15 cellular contexts compared by ENCODE assay signal in the genomic region with DNA sequence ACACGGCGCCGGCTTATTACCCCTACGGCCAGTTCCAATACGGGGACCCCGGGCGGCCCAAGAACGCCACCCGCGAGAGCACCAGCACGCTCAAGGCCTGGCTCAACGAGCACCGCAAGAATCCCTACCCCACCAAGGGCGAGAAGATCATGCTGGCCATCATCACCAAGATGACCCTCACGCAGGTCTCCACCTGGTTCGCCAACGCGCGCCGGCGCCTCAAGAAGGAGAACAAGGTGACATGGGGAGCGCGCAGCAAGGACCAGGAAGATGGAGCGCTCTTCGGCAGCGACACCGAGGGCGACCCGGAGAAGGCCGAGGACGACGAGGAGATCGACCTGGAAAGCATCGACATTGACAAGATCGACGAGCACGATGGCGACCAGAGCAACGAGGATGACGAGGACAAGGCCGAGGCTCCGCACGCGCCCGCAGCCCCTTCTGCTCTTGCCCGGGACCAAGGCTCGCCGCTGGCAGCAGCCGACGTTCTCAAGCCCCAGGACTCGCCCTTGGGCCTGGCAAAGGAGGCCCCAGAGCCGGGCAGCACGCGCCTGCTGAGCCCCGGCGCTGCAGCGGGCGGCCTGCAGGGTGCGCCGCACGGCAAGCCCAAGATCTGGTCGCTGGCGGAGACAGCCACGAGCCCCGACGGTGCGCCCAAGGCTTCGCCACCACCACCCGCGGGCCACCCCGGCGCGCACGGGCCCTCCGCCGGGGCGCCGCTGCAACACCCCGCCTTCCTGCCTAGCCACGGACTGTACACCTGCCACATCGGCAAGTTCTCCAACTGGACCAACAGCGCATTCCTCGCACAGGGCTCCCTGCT. TPM values are rescaled to one million over a fixed set of nuclear protein-coding genes. Genes with fewer than 3 reads are reported as not detected.
DNase-seq lines count a peak whose midpoint lies in the region; ATAC-seq and TF ChIP-seq lines count a peak whose summit lies in the region.
"Had no signal": no experiment of that assay in that cellular context is flagged by ENCODE, and none has a peak within 500 bp of the region (broad histone marks: within the 10 kb centered on the region; RNA-seq: fewer than 3 reads in every experiment).

No MANE protein-coding gene starts in this region.

- TF ChIP-seq CTCF in activated CD8-positive, alpha-beta T cell treated with anti-CD3 and anti-CD28 coated beads for 36 hours (IDR thresholded peaks at IDR 0.05) = no peak
- TF ChIP-seq CTCF in MCF 10A (IDR thresholded peaks at IDR 0.05; ENCODE audit: unreplicated experiment) = no peak
- TF ChIP-seq CTCF in kidney epithelial cell (IDR thresholded peaks at IDR 0.05; ENCODE audit: insufficient read depth, low read length, poor library complexity, severe bottlenecking) = no peak
- peak; percentile 60 for TF ChIP-seq CTCF in type B pancreatic cell (conservative IDR thresholded peaks at IDR 0.05)

- no peak for DNase-seq in activated CD8-positive, alpha-beta T cell treated with anti-CD3 and anti-CD28 coated beads, Interleukin-2, amount 10 ng/mL, durations not matched to agents 7 days and 5 days
- DNase-seq in activated CD8-positive, alpha-beta T cell treated with anti-CD3 and anti-CD28 coated beads for 36 hours = no peak
- DNase-seq in MCF 10A (ENCODE audit: unreplicated experiment) (no peak), kidney epithelial cell (ENCODE audit: low read depth) (no peak), type B pancreatic cell (ENCODE audit: extremely low spot score, unreplicated experiment) (no peak), HuH-7.5 (ENCODE audit: low spot score) (no peak)
- DNase-seq in stimulated activated naive CD4-positive, alpha-beta T cell (lab: John Stamatoyannopoulos, UW) = no peak
- DNase-seq: activated CD4-positive, alpha-beta T cell treated with anti-CD3 and anti-CD28 coated beads for 4 hours; kidney; MM.1S; tibial artery had no signal

- no peak for ATAC-seq in activated CD8-positive, alpha-beta T cell treated with anti-CD3 and anti-CD28 coated beads, Interleukin-2, amount 10 ng/mL, durations not matched to agents 7 days and 5 days
- ATAC-seq in activated CD8-positive, alpha-beta T cell treated with anti-CD3 and anti-CD28 coated beads for 36 hours = no peak
- ATAC-seq in esophagus mucosa = no peak
- ATAC-seq: A549 had no signal

- CTCF ChIA-PET in activated CD8-positive, alpha-beta T cell treated with anti-CD3 and anti-CD28 coated beads, Interleukin-2, amount 10 ng/mL, durations not matched to agents 7 days and 5 days (lab: Charles Lee) = no interaction called here
- CTCF ChIA-PET in activated CD8-positive, alpha-beta T cell treated with anti-CD3 and anti-CD28 coated beads for 36 hours (lab: Charles Lee) = no interaction called here
- CTCF ChIA-PET in MCF 10A (lab: Yijun Ruan, JAX) = no interaction called here

- H3K27ac Mint-ChIP-seq in activated CD8-positive, alpha-beta T cell treated with anti-CD3 and anti-CD28 coated beads, Interleukin-2, amount 10 ng/mL, durations not matched to agents 7 days and 5 days = peak overlapping the region; percentile 61
- no peak overlapping the region for H3K27ac Mint-ChIP-seq in activated CD8-positive, alpha-beta T cell treated with anti-CD3 and anti-CD28 coated beads for 36 hours
- H3K27ac Mint-ChIP-seq in MCF 10A (ENCODE audit: low read depth, unreplicated experiment) = peak overlapping the region; percentile 93
- H3K27ac Mint-ChIP-seq in type B pancreatic cell = peak overlapping the region; percentile 86

- peaks cover 17% of the 10 kb centered on the region for H3K36me3 Mint-ChIP-seq in activated CD8-positive, alpha-beta T cell treated with anti-CD3 and anti-CD28 coated beads, Interleukin-2, amount 10 ng/mL, durations not matched to agents 7 days and 5 days (ENCODE audit: low read depth)
- peaks cover 5% of the 10 kb centered on the region for H3K36me3 Mint-ChIP-seq in activated CD8-positive, alpha-beta T cell treated with anti-CD3 and anti-CD28 coated beads for 36 hours (ENCODE audit: low read depth)
- H3K36me3 Mint-ChIP-seq in MCF 10A (ENCODE audit: insufficient read depth, unreplicated experiment) = peaks cover 22% of the 10 kb centered on the region
- H3K36me3 Mint-ChIP-seq in type B pancreatic cell = peaks cover 24% of the 10 kb centered on the region

- H3K27me3 Mint-ChIP-seq in activated CD8-positive, alpha-beta T cell treated with anti-CD3 and anti-CD28 coated beads, Interleukin-2, amount 10 ng/mL, durations not matched to agents 7 days and 5 days (ENCODE audit: low read depth) = peaks cover 63% of the 10 kb centered on the region
- peaks cover 69% of the 10 kb centered on the region for H3K27me3 Mint-ChIP-seq in activated CD8-positive, alpha-beta T cell treated with anti-CD3 and anti-CD28 coated beads for 36 hours
- H3K27me3 Mint-ChIP-seq in MCF 10A (ENCODE audit: insufficient read depth, unreplicated experiment) = no peaks in the 10 kb centered on the region
- peaks cover 79% of the 10 kb centered on the region for H3K27me3 Mint-ChIP-seq in type B pancreatic cell

- H3K4me1 Mint-ChIP-seq in activated CD8-positive, alpha-beta T cell treated with anti-CD3 and anti-CD28 coated beads, Interleukin-2, amount 10 ng/mL, durations not matched to agents 7 days and 5 days (ENCODE audit: low read depth) = peaks cover 2% of the 10 kb centered on the region
- peaks cover 9% of the 10 kb centered on the region for H3K4me1 Mint-ChIP-seq in activated CD8-positive, alpha-beta T cell treated with anti-CD3 and anti-CD28 coated beads for 36 hours (ENCODE audit: low read depth)
- H3K4me1 Mint-ChIP-seq in MCF 10A (ENCODE audit: insufficient read depth, unreplicated experiment) = peaks cover 11% of the 10 kb centered on the region
- H3K4me1 Mint-ChIP-seq in type B pancreatic cell (ENCODE audit: unreplicated experiment) = peaks cover 28% of the 10 kb centered on the region

- peak overlapping the region; percentile 25 for H3K4me3 Mint-ChIP-seq in activated CD8-positive, alpha-beta T cell treated with anti-CD3 and anti-CD28 coated beads, Interleukin-2, amount 10 ng/mL, durations not matched to agents 7 days and 5 days
- H3K4me3 Mint-ChIP-seq in activated CD8-positive, alpha-beta T cell treated with anti-CD3 and anti-CD28 coated beads for 36 hours = no peak overlapping the region
- H3K4me3 Mint-ChIP-seq in MCF 10A (ENCODE audit: unreplicated experiment) (peak overlapping the region; percentile 79), type B pancreatic cell (peak overlapping the region; percentile 88)

- POLR2A ChIA-PET in activated CD8-positive, alpha-beta T cell treated with anti-CD3 and anti-CD28 coated beads, Interleukin-2, amount 10 ng/mL, durations not matched to agents 7 days and 5 days (lab: Charles Lee) = no interaction called here
- POLR2A ChIA-PET in activated CD8-positive, alpha-beta T cell treated with anti-CD3 and anti-CD28 coated beads for 36 hours (lab: Charles Lee) = no interaction called here
- POLR2A ChIA-PET in MCF 10A (lab: Yijun Ruan, JAX) = interaction anchor here (1.2 kb wide), 1 partner anchor 290 kb away, joined by 3 read pairs; no protein-coding TSS in a partner anchor

- no TSS peak for BruUV-seq in MCF 10A (replicated peaks; lab: Mats Ljungman, UMichigan)

- H3K9me3 Mint-ChIP-seq in activated CD8-positive, alpha-beta T cell treated with anti-CD3 and anti-CD28 coated beads, Interleukin-2, amount 10 ng/mL, durations not matched to agents 7 days and 5 days (ENCODE audit: insufficient read depth) = peaks cover 3% of the 10 kb centered on the region
- H3K9me3 Mint-ChIP-seq in activated CD8-positive, alpha-beta T cell treated with anti-CD3 and anti-CD28 coated beads for 36 hours = peaks cover 2% of the 10 kb centered on the region
- H3K9me3 Mint-ChIP-seq in MCF 10A (ENCODE audit: unreplicated experiment) (peaks cover 6% of the 10 kb centered on the region), type B pancreatic cell (no peaks in the 10 kb centered on the region)

- peaks cover 75% of the 10 kb centered on the region for H3K27me3 ChIP-seq in kidney epithelial cell (ENCODE audit: control insufficient read depth, insufficient read depth, low read length)

- H3K4me3 ChIP-seq in kidney epithelial cell (ENCODE audit: low read depth, low read length) = peak overlapping the region; percentile 1
- H3K4me3 ChIP-seq: A549, SK-N-MC had no signal

- intact Hi-C loops in activated CD8-positive, alpha-beta T cell treated with anti-CD3 and anti-CD28 coated beads for 36 hours (cut with micrococcal nuclease) = loop anchor here (5.0 to 10.0 kb wide), 2 partner anchors 852 to 1725 kb away; no protein-coding TSS in a partner anchor
- intact Hi-C loops in MCF 10A (cut with micrococcal nuclease) = loop anchor here (5.0 to 10.0 kb wide), 5 partner anchors 287 to 1265 kb away; no protein-coding TSS in a partner anchor

- peaks cover 1% of the 10 kb centered on the region for H3K36me3 ChIP-seq in kidney epithelial cell (ENCODE audit: control insufficient read depth, insufficient read depth, low read length)
- H3K36me3 ChIP-seq: tibial artery had no signal

RNA-seq across cellular contexts. Expression of a gene that starts 3.9 kb away (rescaled TPM):
- total RNA-seq in activated CD8-positive, alpha-beta T cell treated with anti-CD3 and anti-CD28 coated beads, Interleukin-2, amount 10 ng/mL, durations not matched to agents 7 days and 5 days = not detected
- total RNA-seq in activated CD8-positive, alpha-beta T cell treated with anti-CD3 and anti-CD28 coated beads for 36 hours = not detected
- total RNA-seq in MCF 10A (2022) = 13.8 and 15.5 TPM in 2 replicates
- total RNA-seq in kidney epithelial cell = 6.5 and 6.6 TPM in 2 replicates
- 24.1 and 25.0 TPM in 2 replicates for total RNA-seq in type B pancreatic cell (ENCODE audit: low replicate concordance)
- 1.1 TPM for total RNA-seq in esophagus mucosa
- total RNA-seq: fibroblast of villous mesenchyme had no signal
